In the genomic region with DNA sequence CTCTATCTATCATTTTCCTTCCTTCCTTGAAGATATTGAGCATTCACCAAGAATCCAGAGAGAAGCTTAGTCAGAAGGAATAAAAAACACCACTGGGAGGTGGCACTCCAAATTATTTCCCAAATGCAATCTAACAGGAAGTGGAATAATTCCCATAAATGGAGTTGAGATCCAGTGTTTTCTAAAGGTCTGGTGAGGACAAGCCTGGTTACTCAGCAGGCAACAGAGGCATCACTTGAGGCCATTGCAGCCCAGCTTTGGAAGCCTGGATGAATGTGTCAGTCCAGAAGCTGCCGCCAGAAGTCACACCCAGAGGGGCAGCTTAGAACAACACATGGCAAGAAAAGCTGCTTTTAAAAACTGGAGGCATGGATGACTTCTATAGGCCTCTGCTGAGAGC, we compare ENCODE assay signal across 13 cellular contexts.
DNase-seq lines count a peak whose midpoint lies in the region; ATAC-seq and TF ChIP-seq lines count a peak whose summit lies in the region.
"Had no signal": no experiment of that assay in that cellular context is flagged by ENCODE, and none has a peak within 500 bp of the region (broad histone marks: within the 10 kb centered on the region; RNA-seq: fewer than 3 reads in every experiment).

No MANE protein-coding gene starts in this region.

- peak; percentile 26 for DNase-seq in Daoy (ENCODE audit: low read depth)
- peak; percentile 80 for DNase-seq in fibroblast of the aortic adventitia (ENCODE audit: low read depth)
- DNase-seq in sciatic nerve (ENCODE audit: low spot score), result no peak
- no peak for DNase-seq in HPDE6-E6E7 (ENCODE audit: extremely low spot score)
- no peak for DNase-seq in activated gamma-delta T cell treated with Interleukin-2 at 50 U/mL for 16 hours
- no peak for DNase-seq in naive thymus-derived CD8-positive, alpha-beta T cell
- DNase-seq: caudate nucleus; COR-L47; NCI-H1436 treated with DMSO at 0.1 percent for 48 hours; stimulated activated naive CD4-positive, alpha-beta T cell treated with Interleukin-2 at 50 U/mL for 16 hours had no signal

- peaks cover 31% of the 10 kb centered on the region for H3K4me1 Mint-ChIP-seq in activated T-helper 17 cell treated with anti-CD3 and anti-CD28 coated beads, Interleukin-2, amount 50 U/mL, for 72 hours
- peaks cover 6 to 24% (median 14%) of the 10 kb centered on the region in 4 donors for H3K4me1 Mint-ChIP-seq in naive thymus-derived CD8-positive, alpha-beta T cell

- no peak overlapping the region for H3K27ac Mint-ChIP-seq in activated T-helper 17 cell treated with anti-CD3 and anti-CD28 coated beads, Interleukin-2, amount 50 U/mL, for 72 hours
- H3K27ac Mint-ChIP-seq in naive thymus-derived CD8-positive, alpha-beta T cell, result no peak overlapping the region

- H3K36me3 Mint-ChIP-seq in activated T-helper 17 cell treated with anti-CD3 and anti-CD28 coated beads, Interleukin-2, amount 50 U/mL, for 72 hours (ENCODE audit: low read depth), result no peaks in the 10 kb centered on the region
- H3K36me3 Mint-ChIP-seq in naive thymus-derived CD8-positive, alpha-beta T cell, result no peaks in the 10 kb centered on the region

- POLR2A ChIA-PET in naive thymus-derived CD8-positive, alpha-beta T cell (lab: Charles Lee), result no interaction called here

- H3K27me3 Mint-ChIP-seq in activated T-helper 17 cell treated with anti-CD3 and anti-CD28 coated beads, Interleukin-2, amount 50 U/mL, for 72 hours, result no peaks in the 10 kb centered on the region
- peaks cover 0 to 4% (median 0%) of the 10 kb centered on the region in 5 donors for H3K27me3 Mint-ChIP-seq in naive thymus-derived CD8-positive, alpha-beta T cell

- no peak overlapping the region for H3K4me3 ChIP-seq in fibroblast of the aortic adventitia (ENCODE audit: low read depth, low read length)
- H3K4me3 ChIP-seq: GM12878 had no signal

- peak overlapping the region; percentile 78 for H3K4me3 Mint-ChIP-seq in activated T-helper 17 cell treated with anti-CD3 and anti-CD28 coated beads, Interleukin-2, amount 50 U/mL, for 72 hours
- no peak overlapping the region for H3K4me3 Mint-ChIP-seq in naive thymus-derived CD8-positive, alpha-beta T cell

- intact Hi-C loops in sciatic nerve (cut with DNase I), result no loop called here

- no peaks in the 10 kb centered on the region for H3K9me3 Mint-ChIP-seq in activated T-helper 17 cell treated with anti-CD3 and anti-CD28 coated beads, Interleukin-2, amount 50 U/mL, for 72 hours
- no peaks in the 10 kb centered on the region for H3K9me3 Mint-ChIP-seq in naive thymus-derived CD8-positive, alpha-beta T cell

- TF ChIP-seq CTCF in fibroblast of the aortic adventitia (IDR thresholded peaks at IDR 0.05; ENCODE audit: insufficient read depth, low read length), result no peak

- ATAC-seq in activated T-helper 17 cell treated with anti-CD3 and anti-CD28 coated beads, Interleukin-2, amount 50 U/mL, for 72 hours (replicated peaks), result no peak
- ATAC-seq in sciatic nerve (peak; percentile 21), GM21737 (IDR thresholded peaks at IDR 0.05; ENCODE audit: unreplicated experiment) (no peak)
- no peak for ATAC-seq in naive thymus-derived CD8-positive, alpha-beta T cell
- ATAC-seq: GM12878 had no signal

Comparison
In these comparisons a context has a peak if more than half of its experiments do, and no peak if none do; other contexts are left out.
1. DNase-seq: peak in Daoy (single experiment) and fibroblast of the aortic adventitia (single experiment); none in sciatic nerve (single experiment), HPDE6-E6E7 (single experiment), activated gamma-delta T cell treated with Interleukin-2 at 50 U/mL for 16 hours (single experiment) and naive thymus-derived CD8-positive, alpha-beta T cell (0 of 10).